Comparison of ENCODE assay signal across 27 cellular contexts in the genomic region with DNA sequence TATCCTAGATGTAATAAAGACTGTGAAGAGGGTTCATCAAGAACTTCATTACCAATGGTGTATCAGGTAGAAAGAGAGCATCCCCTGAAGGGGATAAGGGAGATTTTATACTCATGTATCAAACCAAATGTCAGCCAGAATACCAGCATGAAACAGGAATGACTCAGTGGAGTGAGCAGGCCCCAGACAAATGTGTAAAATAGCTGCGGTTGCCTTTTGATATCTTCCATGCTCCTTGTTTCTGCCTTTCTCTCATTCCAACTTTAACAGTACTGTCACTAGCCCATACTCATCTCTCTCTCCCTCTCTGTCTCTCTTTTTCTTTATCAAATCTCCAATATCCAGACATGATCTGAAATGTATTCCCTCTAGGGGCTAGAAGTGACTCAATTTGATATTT. TPM values are rescaled to one million over a fixed set of nuclear protein-coding genes. Genes with fewer than 3 reads are reported as not detected.
A peak's percentile ranks its signal among the peaks of the same experiment; 100 is the strongest.
DNase-seq lines count a peak whose midpoint lies in the region; ATAC-seq and TF ChIP-seq lines count a peak whose summit lies in the region.
"Had no signal": no experiment of that assay in that cellular context is flagged by ENCODE, and none has a peak within 500 bp of the region (broad histone marks: within the 10 kb centered on the region; RNA-seq: fewer than 3 reads in every experiment).

No MANE protein-coding gene starts in this region.

- TF ChIP-seq CTCF in PC-3 (conservative IDR thresholded peaks at IDR 0.05; ENCODE audit: low read depth, low read length) = no peak
- no peak for TF ChIP-seq CTCF in brain microvascular endothelial cell (IDR thresholded peaks at IDR 0.05; ENCODE audit: low read depth, low read length, missing control alignments)
- no peak for TF ChIP-seq CTCF in parathyroid adenoma (IDR thresholded peaks at IDR 0.05)

- H3K9ac ChIP-seq in PC-3 (ENCODE audit: low read length) (no peak overlapping the region), parathyroid adenoma (no peak overlapping the region)
- H3K9ac ChIP-seq: BLaER1 had no signal

- no peaks in the 10 kb centered on the region for H4K20me1 ChIP-seq in PC-3 (ENCODE audit: low read length)
- H4K20me1 ChIP-seq: BLaER1 had no signal

- H3K4me3 ChIP-seq in PC-3 (ENCODE audit: low read length) (no peak overlapping the region), brain microvascular endothelial cell (ENCODE audit: low read depth, low read length) (no peak overlapping the region), parathyroid adenoma (ENCODE audit: low read depth, low read length) (no peak overlapping the region)
- H3K4me3 ChIP-seq: adrenal gland, BLaER1, lung, smooth muscle cell, thyroid gland had no signal

- BruUV-seq in PC-3 (replicated peaks; lab: Mats Ljungman, UMichigan) = no TSS peak

- no peak overlapping the region for H3K4me2 ChIP-seq in PC-3 (ENCODE audit: low read length)
- no peak overlapping the region for H3K4me2 ChIP-seq in parathyroid adenoma (ENCODE audit: low read length)
- H3K4me2 ChIP-seq: BLaER1, smooth muscle cell had no signal

- no peaks in the 10 kb centered on the region for H3F3A ChIP-seq in PC-3 (ENCODE audit: low read length, unreplicated experiment)

- H3K27me3 ChIP-seq in PC-3 (ENCODE audit: low read length) (no peaks in the 10 kb centered on the region), brain microvascular endothelial cell (replicated peaks) (no peaks in the 10 kb centered on the region), parathyroid adenoma (ENCODE audit: control insufficient read depth, insufficient read depth, low read length) (no peaks in the 10 kb centered on the region)
- H3K27me3 ChIP-seq: adrenal gland, BLaER1, neutrophil, thyroid gland had no signal

- H3K9me3 ChIP-seq in PC-3 (ENCODE audit: low read length) (no peaks in the 10 kb centered on the region), parathyroid adenoma (ENCODE audit: control insufficient read depth, low read length) (peaks cover 5% of the 10 kb centered on the region)
- H3K9me3 ChIP-seq: adrenal gland, neutrophil, thyroid gland had no signal

- in situ Hi-C loops in brain microvascular endothelial cell (cut with HindIII; ENCODE audit: low pct_ligation_motif_present, low sequenced_read_pairs) = no loop called here

- peak; percentile 76 for DNase-seq in EL
- DNase-seq in PC-3 = peak; percentile 53
- DNase-seq in brain microvascular endothelial cell = peak; percentile 73
- no peak for DNase-seq in HPDE6-E6E7 (ENCODE audit: extremely low spot score)
- DNase-seq: activated B cell treated with CpG ODN at 0.5 μM for 24 hours; activated CD4-positive, alpha-beta memory T cell treated with anti-CD3 and anti-CD28 coated beads, Interleukin-2, amount 10 ng/mL, durations not matched to agents 7 days and 5 days; activated gamma-delta T cell treated with Interleukin-2 at 50 U/mL for 16 hours; activated T-cell treated with anti-CD3 and anti-CD28 coated beads, Interleukin-2, amount 50 U/mL, for 1 hour; adrenal gland; DND-41; GOT3; MM.1S; NCI-H1436; NCI-H526; RPMI8226; stimulated activated CD4-positive, alpha-beta T cell treated with anti-CD3 and anti-CD28 coated beads, Interleukin-4, amount 100 ng/mL, for 1 hour; stimulated activated naive CD4-positive, alpha-beta T cell treated with Interleukin-2 at 50 U/mL for 16 hours; thyroid gland had no signal

- intact Hi-C loops in PC-3 (cut with micrococcal nuclease) = no loop called here

- POLR2A ChIA-PET in PC-3 (lab: Charles Lee; ENCODE audit: unreplicated experiment) = no interaction called here

- no peak overlapping the region for H2AFZ ChIP-seq in PC-3 (ENCODE audit: low read length)
- peak overlapping the region; percentile 53 for H2AFZ ChIP-seq in parathyroid adenoma

- ATAC-seq in PC-3 (no peak), GM21423 (IDR thresholded peaks at IDR 0.05; ENCODE audit: unreplicated experiment) (no peak), HG02798 (IDR thresholded peaks at IDR 0.05; ENCODE audit: poor library complexity, unreplicated experiment) (no peak), GM19324 (IDR thresholded peaks at IDR 0.05; ENCODE audit: low FRiP score, unreplicated experiment) (no peak)

- H3K79me2 ChIP-seq in PC-3 (ENCODE audit: low read length) = no peaks in the 10 kb centered on the region
- H3K79me2 ChIP-seq in parathyroid adenoma = no peaks in the 10 kb centered on the region

- H3K4me1 ChIP-seq in PC-3 (ENCODE audit: insufficient read depth, low read length) = peaks cover 5% of the 10 kb centered on the region
- H3K4me1 ChIP-seq in parathyroid adenoma = peaks cover 20% of the 10 kb centered on the region
- H3K4me1 ChIP-seq: BLaER1, thyroid gland had no signal

- no peaks in the 10 kb centered on the region for H3K9me2 ChIP-seq in PC-3 (replicated peaks; ENCODE audit: low read length)

- CTCF ChIA-PET in PC-3 (lab: Charles Lee) = no interaction called here

- no peaks in the 10 kb centered on the region for H3K36me3 ChIP-seq in PC-3 (ENCODE audit: low read depth, low read length)
- H3K36me3 ChIP-seq in brain microvascular endothelial cell (replicated peaks) = no peaks in the 10 kb centered on the region
- H3K36me3 ChIP-seq in parathyroid adenoma (ENCODE audit: control insufficient read depth, insufficient read depth, low read length) = no peaks in the 10 kb centered on the region
- H3K36me3 ChIP-seq: adrenal gland, BLaER1, neutrophil, thyroid gland had no signal

- H3K27ac ChIP-seq in PC-3 (ENCODE audit: low read length) (no peak overlapping the region), brain microvascular endothelial cell (peak overlapping the region; percentile 49), parathyroid adenoma (peak overlapping the region; percentile 91)
- H3K27ac ChIP-seq: BLaER1, neutrophil, thyroid gland had no signal

RNA-seq across cellular contexts. Expression of gene GPR88, which starts 47.8 kb away (rescaled TPM):
- 0.26 TPM in 1 of 2 replicates, not detected in the other for total RNA-seq in PC-3 (2014; rRNA removed)
- total RNA-seq: activated B cell treated with CpG ODN at 0.5 μM for 24 hours; activated CD4-positive, alpha-beta memory T cell treated with anti-CD3 and anti-CD28 coated beads, Interleukin-2, amount 10 ng/mL, durations not matched to agents 7 days and 5 days; epithelial cell of proximal tubule; smooth muscle cell had no signal
